In genomic region chr14:49692895-49693737, GRCh38 we compare ENCODE assay signal across 8 cellular contexts. TPM values are rescaled to one million over a fixed set of nuclear protein-coding genes. Genes with fewer than 3 reads are reported as not detected.
A peak's percentile ranks its signal among the peaks of the same experiment; 100 is the strongest.
DNase-seq lines count a peak whose midpoint lies in the region; ATAC-seq and TF ChIP-seq lines count a peak whose summit lies in the region.

TSS of gene KLHDC1 (plus strand) at chr14:49693120. CDS start at chr14:49693195, 75 bp downstream.

- peak within 1 kb of the TSS; percentile 79 for H3K4me3 Mint-ChIP-seq in activated CD8-positive, alpha-beta T cell treated with anti-CD3 and anti-CD28 coated beads for 36 hours

- 0% methylated on average over 79 to 85 of the region's 85 CpGs for WGBS in lung, 2 donors

- POLR2A ChIA-PET in activated CD8-positive, alpha-beta T cell treated with anti-CD3 and anti-CD28 coated beads for 36 hours (lab: Charles Lee), result interaction anchor here (0.7 to 1.6 kb wide), 7 partner anchors 11 to 130 kb away, joined by 3 to 6 read pairs (median 3); partner anchors contain the start of genes MGAT2 and RPL36AL

- no peaks in the 10 kb centered on the region for H3K27me3 ChIP-seq in lung (ENCODE audit: control insufficient read depth, insufficient read depth)

- intact Hi-C loops in activated CD8-positive, alpha-beta T cell treated with anti-CD3 and anti-CD28 coated beads for 36 hours (cut with micrococcal nuclease), result no loop called here

- TF ChIP-seq CTCF in activated CD8-positive, alpha-beta T cell treated with anti-CD3 and anti-CD28 coated beads for 36 hours (IDR thresholded peaks at IDR 0.05), result no peak
- TF ChIP-seq CTCF in lung (IDR thresholded peaks at IDR 0.05; ENCODE audit: control extremely low read depth, extremely low read depth), result no peak

- H3K4me1 Mint-ChIP-seq in activated CD8-positive, alpha-beta T cell treated with anti-CD3 and anti-CD28 coated beads for 36 hours (ENCODE audit: low read depth), result peaks cover 29% of the 10 kb centered on the region

- H3K27me3 Mint-ChIP-seq in activated CD8-positive, alpha-beta T cell treated with anti-CD3 and anti-CD28 coated beads for 36 hours, result no peaks in the 10 kb centered on the region

- CTCF ChIA-PET in activated CD8-positive, alpha-beta T cell treated with anti-CD3 and anti-CD28 coated beads for 36 hours (lab: Charles Lee), result interaction anchor here (0.9 to 1.4 kb wide), 3 partner anchors 15 to 232 kb away, joined by 3 to 4 read pairs (median 3); partner anchors contain the start of genes MGAT2 and RPL36AL

- H3K27ac ChIP-seq in lung (ENCODE audit: low read depth in 1 of 2, low read length in 1 of 2), result peak within 1 kb of the TSS; percentile 92 to 100

- peak within 1 kb of the TSS; percentile 87 for H3K27ac Mint-ChIP-seq in activated CD8-positive, alpha-beta T cell treated with anti-CD3 and anti-CD28 coated beads for 36 hours

- peaks cover 0 to 1% of the 10 kb centered on the region in 2 donors for H3K4me1 ChIP-seq in lung (ENCODE audit: control insufficient read depth in 2 of 2, insufficient read depth in 2 of 2, low read length in 2 of 2)

- H3K9me3 ChIP-seq in lung (ENCODE audit: control insufficient read depth in 2 of 2, insufficient read depth in 1 of 2, low read length in 1 of 2), result no peaks in the 10 kb centered on the region

- H3K9me3 Mint-ChIP-seq in activated CD8-positive, alpha-beta T cell treated with anti-CD3 and anti-CD28 coated beads for 36 hours, result no peaks in the 10 kb centered on the region

- H3K36me3 ChIP-seq in lung (ENCODE audit: control insufficient read depth in 2 of 2, insufficient read depth in 2 of 2, low read length in 2 of 2), result no peaks in the 10 kb centered on the region

- peak; percentile 93 for DNase-seq in Ammon's horn (ENCODE audit: low spot score)
- peak; percentile 37 for DNase-seq in GM19240 (ENCODE audit: insufficient read length, low spot score)
- peak; percentile 88 for DNase-seq in NCI-H69 (lab: John Stamatoyannopoulos, UW)
- DNase-seq in activated CD8-positive, alpha-beta T cell treated with anti-CD3 and anti-CD28 coated beads for 36 hours, result peak; percentile 79
- peak; percentile 80 for DNase-seq in ecto neural progenitor cell (ENCODE audit: low spot score)
- peak; percentile 86 for DNase-seq in lung (ENCODE audit: low spot score)
- DNase-seq in stimulated activated CD4-positive, alpha-beta T cell treated with anti-CD3 and anti-CD28 coated beads, TNF-alpha, amount 100 ng/mL, for 1 hour (ENCODE audit: low read depth in 3 of 3, low spot score in 1 of 3), result peak; percentile 56 to 63 (median 62)

- peak within 1 kb of the TSS; percentile 95 for H3K4me3 ChIP-seq in lung

- no peaks in the 10 kb centered on the region for H3K36me3 Mint-ChIP-seq in activated CD8-positive, alpha-beta T cell treated with anti-CD3 and anti-CD28 coated beads for 36 hours (ENCODE audit: low read depth)

- ATAC-seq in HG03457 (IDR thresholded peaks at IDR 0.05; ENCODE audit: unreplicated experiment), result peak; percentile 51
- peak; percentile 70 for ATAC-seq in activated CD8-positive, alpha-beta T cell treated with anti-CD3 and anti-CD28 coated beads for 36 hours
- peak; percentile 77 for ATAC-seq in lung (ENCODE audit: insufficient read depth, low FRiP score)

RNA-seq across cellular contexts. Expression of gene KLHDC1, which starts in this region (rescaled TPM):
- 1 to 10 TPM in 1 of 2 experiments, under 1 TPM in 1; 0.98 to 1.2 TPM for total RNA-seq in activated CD8-positive, alpha-beta T cell treated with anti-CD3 and anti-CD28 coated beads for 36 hours
- total RNA-seq in lung, result 10 to 100 TPM in 1 of 2 donors, 1 to 10 TPM in 1; 5.9 to 10.0 TPM
- 1 to 10 TPM in 1 of 2 donors, under 1 TPM in 1; 0.65 to 3.7 TPM for polyA plus RNA-seq in lung

Comparison
In these comparisons a context has a peak if more than half of its experiments do, and no peak if none do; other contexts are left out.
1. Peak in every context shown above with its lines: DNase-seq, ATAC-seq, H3K4me3 ChIP-seq and H3K27ac ChIP-seq.
2. DNase-seq: peak in every context shown above with its lines; median percentile 93 in Ammon's horn; 88 in NCI-H69; 86 in lung; 80 in ecto neural progenitor cell; 79 in activated CD8-positive, alpha-beta T cell treated with anti-CD3 and anti-CD28 coated beads for 36 hours; 62 in stimulated activated CD4-positive, alpha-beta T cell treated with anti-CD3 and anti-CD28 coated beads, TNF-alpha, amount 100 ng/mL, for 1 hour; 37 in GM19240.